25 cellular contexts compared by ENCODE assay signal in genomic region chr7:107588529-107589130, GRCh38.
"Had no signal": no experiment of that assay in that cellular context is flagged by ENCODE, and none has a peak within 500 bp of the region (broad histone marks: within the 10 kb centered on the region; RNA-seq: fewer than 3 reads in every experiment).

No MANE protein-coding gene starts in this region.

- H3K27me3 ChIP-seq: colonic mucosa, esophagus squamous epithelium, gastrocnemius medialis, heart right ventricle, left lung had no signal

- H3K27ac ChIP-seq: colonic mucosa, epithelial cell of prostate, esophagus squamous epithelium, gastrocnemius medialis, left lung, lower lobe of right lung had no signal

- FAIRE-seq: endometrium, islet of Langerhans, keratinocyte had no signal

- H3K4me1 ChIP-seq: colonic mucosa, gastrocnemius medialis, left lung, lower lobe of right lung had no signal

- H3K4me3 ChIP-seq: colonic mucosa, esophagus squamous epithelium, gastrocnemius medialis, heart right ventricle, left lung, lower lobe of right lung, mucosa of descending colon had no signal

- ATAC-seq: effector memory CD8-positive, alpha-beta T cell; esophagus mucosa; gastrocnemius medialis; heart right ventricle; left cardiac atrium; left lung; left ventricle myocardium superior; lower lobe of right lung; mucosa of descending colon had no signal

- H3K36me3 ChIP-seq: colonic mucosa had no signal

- DNase-seq: colonic mucosa; cortex of kidney; effector CD8-positive, alpha-beta T cell; effector memory CD8-positive, alpha-beta T cell; endodermal cell; erythroblast; esophagus squamous epithelium; foreskin fibroblast; foreskin melanocyte; gastrocnemius medialis; glutamatergic neuron; head of caudate nucleus; heart right ventricle; hippocampal formation; left cardiac atrium; left lung; left ventricle myocardium superior; lower lobe of right lung; mesenchymal stem cell; mucosa of descending colon had no signal

- H3K9me3 ChIP-seq: colonic mucosa, esophagus squamous epithelium, gastrocnemius medialis, heart right ventricle, left lung, lower lobe of right lung, mucosa of descending colon had no signal
